Comparison of ENCODE assay signal across 24 cellular contexts in genomic region chr20:13708234-13708633, GRCh38.
DNase-seq lines count a peak whose midpoint lies in the region; ATAC-seq, FAIRE-seq and TF ChIP-seq lines count a peak whose summit lies in the region.
"Had no signal": no experiment of that assay in that cellular context is flagged by ENCODE, and none has a peak within 500 bp of the region (broad histone marks: within the 10 kb centered on the region; RNA-seq: fewer than 3 reads in every experiment).

No MANE protein-coding gene starts in this region.

- TF ChIP-seq POLR2A in HepG2 (IDR thresholded peaks at IDR 0.05; ENCODE audit: insufficient read depth in 1 of 2, low read depth in 2 of 2, low read length in 2 of 2), result no peak
- TF ChIP-seq POLR2A in right lobe of liver (IDR thresholded peaks at IDR 0.05), result no peak
- TF ChIP-seq POLR2A in K562 (conservative IDR thresholded peaks at IDR 0.05), result no peak

- TF ChIP-seq CTCF in HepG2 (CRISPR knock-in tag; IDR thresholded peaks at IDR 0.05), result no peak
- TF ChIP-seq CTCF in right lobe of liver (IDR thresholded peaks at IDR 0.05), result no peak
- TF ChIP-seq CTCF in K562 (IDR thresholded peaks at IDR 0.05 in 2 of 3, conservative IDR thresholded peaks at IDR 0.05 in 1 of 3; ENCODE audit: insufficient read depth in 2 of 3, low read depth in 1 of 3, low read length in 3 of 3), result no peak
- no peak for TF ChIP-seq CTCF in foreskin fibroblast (IDR thresholded peaks at IDR 0.05; ENCODE audit: low read depth, low read length)
- TF ChIP-seq CTCF in kidney (IDR thresholded peaks at IDR 0.05; ENCODE audit: borderline replicate concordance, extremely low read depth, insufficient read depth), result no peak

- TF ChIP-seq EP300 in HepG2 (IDR thresholded peaks at IDR 0.05; ENCODE audit: low read depth in 2 of 2, low read length in 2 of 2), result no peak
- no peak for TF ChIP-seq EP300 in HepG2 (CRISPR knock-in tag; IDR thresholded peaks at IDR 0.05; ENCODE audit: borderline replicate concordance)
- no peak for TF ChIP-seq EP300 in K562 (IDR thresholded peaks at IDR 0.05; ENCODE audit: low read length)

- ATAC-seq in HepG2, result no peak
- no peak for ATAC-seq in right lobe of liver
- no peak for ATAC-seq in K562
- ATAC-seq: GM12878 had no signal

- H3K9me3 ChIP-seq in HepG2 (ENCODE audit: low read length) (no peaks in the 10 kb centered on the region), right lobe of liver (no peaks in the 10 kb centered on the region), K562 (replicated peaks; ENCODE audit: control insufficient read depth, insufficient read depth, low read depth, low read length) (no peaks in the 10 kb centered on the region), kidney (ENCODE audit: control insufficient read depth in 1 of 2, low read length in 2 of 2) (peaks cover 0 to 9% of the 10 kb centered on the region in 2 donors)
- H3K9me3 ChIP-seq: BE2C had no signal

- FAIRE-seq in HepG2 (lab: Jason Lieb, UNC), result no peak
- FAIRE-seq in K562 (lab: Jason Lieb, UNC), result no peak
- FAIRE-seq in kidney (lab: Jason Lieb, UNC), result no peak
- FAIRE-seq: GM12892, GM18507 had no signal

- DNase-seq in HepG2 (ENCODE audit: low spot score) (no peak), right lobe of liver (no peak), K562 (ENCODE audit: extremely low read depth in 1 of 4, low spot score in 3 of 4) (no peak), foreskin fibroblast (peak; percentile 1 to 8), SHP77 (lab: John Stamatoyannopoulos, UW) (no peak), kidney (no peak)
- DNase-seq: ACHN; BE2C; C1 segment of cervical spinal cord; CD4-positive, alpha-beta memory T cell; CD4-positive, CD25-positive, alpha-beta regulatory T cell; CD8-positive, alpha-beta memory T cell; COR-L47; DMS 273 treated with DMSO at 0.1 percent for 48 hours; DMS53; DMS79; DND-41; EL; GDM1 had no signal

- H3K27me3 ChIP-seq in HepG2 (ENCODE audit: control insufficient read depth in 1 of 2, insufficient read depth in 2 of 2, low read length in 2 of 2), result no peaks in the 10 kb centered on the region
- no peaks in the 10 kb centered on the region for H3K27me3 ChIP-seq in right lobe of liver
- H3K27me3 ChIP-seq in K562 (ENCODE audit: control insufficient read depth in 2 of 2, insufficient read depth in 2 of 2, low read length in 2 of 2), result no peaks in the 10 kb centered on the region
- H3K27me3 ChIP-seq: BE2C, BLaER1 had no signal

- intact Hi-C loops in HepG2 (cut with micrococcal nuclease; ENCODE audit: unreplicated experiment), result no loop called here
- intact Hi-C loops in right lobe of liver (cut with DNase I), result no loop called here
- intact Hi-C loops in K562 (cut with micrococcal nuclease), result loop anchor here (10.0 kb wide), 2 partner anchors 93 to 383 kb away; no protein-coding TSS in a partner anchor
- intact Hi-C loops in kidney (cut with DNase I), result no loop called here

- POLR2A ChIA-PET in HepG2 (lab: Yijun Ruan, JAX) (no interaction called here), K562 (lab: Yijun Ruan, JAX) (no interaction called here)

- no peak overlapping the region for H3K27ac ChIP-seq in HepG2 (ENCODE audit: extremely low read length, insufficient read depth, low read length)
- H3K27ac ChIP-seq in right lobe of liver, result no peak overlapping the region
- no peak overlapping the region for H3K27ac ChIP-seq in K562 (ENCODE audit: extremely low read depth, low read depth, low read length)
- no peak overlapping the region for H3K27ac ChIP-seq in kidney (ENCODE audit: low read depth in 2 of 2, low read length in 2 of 2)
- H3K27ac ChIP-seq: 22Rv1, BLaER1 had no signal

- H4K20me1 ChIP-seq in HepG2 (ENCODE audit: insufficient read depth, low read length) (no peaks in the 10 kb centered on the region), K562 (replicated peaks; ENCODE audit: control insufficient read depth, insufficient read depth, low read length) (no peaks in the 10 kb centered on the region)
- H4K20me1 ChIP-seq: BLaER1 had no signal

- no peak overlapping the region for H3K4me3 ChIP-seq in HepG2 (replicated peaks in 1 of 3; ENCODE audit: insufficient read depth in 1 of 3, low read depth in 2 of 3, low read length in 3 of 3)
- no peak overlapping the region for H3K4me3 ChIP-seq in right lobe of liver
- H3K4me3 ChIP-seq in K562, result no peak overlapping the region
- H3K4me3 ChIP-seq in foreskin fibroblast (ENCODE audit: low read depth in 1 of 2, low read length in 2 of 2), result no peak overlapping the region
- H3K4me3 ChIP-seq in kidney (ENCODE audit: low read length in 2 of 2), result no peak overlapping the region
- H3K4me3 ChIP-seq: BLaER1, GM12878 had no signal

- H3K79me2 ChIP-seq in HepG2 (ENCODE audit: insufficient read depth, low read length) (no peaks in the 10 kb centered on the region), K562 (ENCODE audit: control insufficient read depth, insufficient read depth, low read length) (no peaks in the 10 kb centered on the region)

- H3K9ac ChIP-seq in HepG2 (ENCODE audit: insufficient read depth, low read depth, low read length) (no peak overlapping the region), K562 (ENCODE audit: insufficient read depth in 1 of 2, low read depth in 2 of 2, low read length in 2 of 2) (no peak overlapping the region), kidney (ENCODE audit: low read length in 2 of 2) (no peak overlapping the region)
- H3K9ac ChIP-seq: BLaER1 had no signal

- peaks cover 0 to under 1% of the 10 kb centered on the region in 2 experiments; a peak in 2 of 5 replicates for H3K36me3 ChIP-seq in HepG2 (replicated peaks in 1 of 2; ENCODE audit: control insufficient read depth in 1 of 2, insufficient read depth in 2 of 2, low read length in 2 of 2)
- peaks cover 0 to 2% (median 0%) of the 10 kb centered on the region in 4 donors for H3K36me3 ChIP-seq in right lobe of liver
- no peaks in the 10 kb centered on the region for H3K36me3 ChIP-seq in K562 (ENCODE audit: control insufficient read depth, insufficient read depth, low read length)
- H3K36me3 ChIP-seq in kidney (ENCODE audit: control insufficient read depth in 1 of 2, insufficient read depth in 2 of 2, low read length in 2 of 2), result no peaks in the 10 kb centered on the region

- no peak overlapping the region for H3K4me2 ChIP-seq in HepG2 (ENCODE audit: low read depth, low read length)
- H3K4me2 ChIP-seq in K562 (ENCODE audit: insufficient read depth, low read length), result no peak overlapping the region
- H3K4me2 ChIP-seq: BLaER1 had no signal

- TF ChIP-seq RAD21 in HepG2 (CRISPR knock-in tag; IDR thresholded peaks at IDR 0.05), result no peak
- no peak for TF ChIP-seq RAD21 in K562 (CRISPR knock-in tag; conservative IDR thresholded peaks at IDR 0.05 in 1 of 2, IDR thresholded peaks at IDR 0.05 in 1 of 2)

- CTCF ChIA-PET in HepG2 (lab: Yijun Ruan, JAX; ENCODE audit: low intra/inter-chr PET ratio, low total read pairs), result no interaction called here
- CTCF ChIA-PET in K562 (lab: Yijun Ruan, JAX; ENCODE audit: low intra/inter-chr PET ratio), result no interaction called here

- no peak overlapping the region for H2AFZ ChIP-seq in HepG2 (ENCODE audit: low read length)
- no peak overlapping the region for H2AFZ ChIP-seq in K562 (ENCODE audit: low read depth, low read length)

- in situ Hi-C loops in HepG2 (cut with HindIII; ENCODE audit: extremely low pct_ligation_motif_present, low pct_unique_long_range_greater_than_20kb), result no loop called here
- in situ Hi-C loops in K562 (cut with MboI), result no loop called here

- no peaks in the 10 kb centered on the region for H3K9me1 ChIP-seq in K562 (ENCODE audit: control insufficient read depth, insufficient read depth, low read length)

- H3K4me1 ChIP-seq in HepG2 (ENCODE audit: insufficient read depth, low read length) (no peaks in the 10 kb centered on the region), right lobe of liver (no peaks in the 10 kb centered on the region), K562 (replicated peaks in 1 of 2; ENCODE audit: control insufficient read depth in 2 of 2, insufficient read depth in 2 of 2, low read length in 2 of 2) (no peaks in the 10 kb centered on the region), kidney (ENCODE audit: control insufficient read depth in 1 of 2, insufficient read depth in 1 of 2, low read depth in 1 of 2, low read length in 2 of 2) (no peaks in the 10 kb centered on the region)
- H3K4me1 ChIP-seq: BE2C, BLaER1 had no signal

- BruUV-seq in HepG2 (replicated peaks; lab: Mats Ljungman, UMichigan) (no TSS peak), K562 (replicated peaks; lab: Mats Ljungman, UMichigan) (no TSS peak)

- 56% methylated on average over 1 of the region's 1 CpG for WGBS in HepG2 (ENCODE audit: low lambda C conversion rate)
- WGBS in right lobe of liver (ENCODE audit: insufficient coverage, low coverage, low lambda C conversion rate, missing lambda C conversion rate), result 72% methylated on average over 1 of the region's 1 CpG
- WGBS in K562 (ENCODE audit: insufficient coverage, low coverage, missing lambda C conversion rate), result 9% methylated on average over 1 of the region's 1 CpG

TF ChIP-seq in HepG2, 621 proteins besides CTCF, POLR2A, EP300 and RAD21 (continues in another document):
- TF ChIP-seq, protein P1, sequence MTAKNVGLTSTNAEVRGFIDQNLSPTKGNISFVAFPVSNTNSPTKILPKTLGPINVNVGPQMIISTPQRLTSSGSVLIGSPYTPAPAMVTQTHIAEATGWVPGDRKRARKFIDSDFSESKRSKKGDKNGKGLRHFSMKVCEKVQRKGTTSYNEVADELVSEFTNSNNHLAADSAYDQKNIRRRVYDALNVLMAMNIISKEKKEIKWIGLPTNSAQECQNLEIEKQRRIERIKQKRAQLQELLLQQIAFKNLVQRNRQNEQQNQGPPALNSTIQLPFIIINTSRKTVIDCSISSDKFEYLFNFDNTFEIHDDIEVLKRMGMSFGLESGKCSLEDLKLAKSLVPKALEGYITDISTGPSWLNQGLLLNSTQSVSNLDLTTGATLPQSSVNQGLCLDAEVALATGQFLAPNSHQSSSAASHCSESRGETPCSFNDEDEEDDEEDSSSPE (CRISPR knock-in tag; IDR thresholded peaks at IDR 0.05), result no peak

TF ChIP-seq in K562, 482 proteins besides CTCF, POLR2A, EP300 and RAD21 (continues in another document):
- TF ChIP-seq MAFF (IDR thresholded peaks at IDR 0.05; ENCODE audit: low read length) (peak; percentile 83), ADNP (tag; IDR thresholded peaks at IDR 0.05) (no peak), C11orf30 (IDR thresholded peaks at IDR 0.05; ENCODE audit: low read depth) (peak; percentile 76), ZNF277 (CRISPR knock-in tag; IDR thresholded peaks at IDR 0.05; ENCODE audit: borderline replicate concordance) (no peak), ZNF316 (IDR thresholded peaks at IDR 0.05) (peak; percentile 85), MAFK (IDR thresholded peaks at IDR 0.05; ENCODE audit: low read length) (peak; percentile 87), MAFG (tag; conservative IDR thresholded peaks at IDR 0.05) (peak; percentile 72)

Comparison
In these comparisons a context has a peak if more than half of its experiments do, and no peak if none do; other contexts are left out.
1. DNase-seq: peak in foreskin fibroblast (2 of 2); none in HepG2 (single experiment), right lobe of liver (0 of 3), K562 (0 of 4), SHP77 (0 of 2) and kidney (single experiment).
2. Of the 241 proteins assayed by ChIP-seq in both HepG2 and K562: peak only in HepG2: none; only in K562: MAFG; in both: MAFF and MAFK; in neither: 238.